Comparison of ENCODE assay signal across 1 cellular context in genomic region chr15:89809093-89809786, GRCh38.
A peak's percentile ranks its signal among the peaks of the same experiment; 100 is the strongest.
TF ChIP-seq lines count a peak whose summit lies in the region.

No MANE protein-coding gene starts in this region.

TF ChIP-seq in HepG2, 621 proteins besides CTCF, POLR2A, EP300 and RAD21 (continued from another document and continues in another):
- TF ChIP-seq ZHX2 (IDR thresholded peaks at IDR 0.05; ENCODE audit: low read depth) (no peak), ZHX2 (CRISPR knock-in tag; IDR thresholded peaks at IDR 0.05; ENCODE audit: borderline replicate concordance) (no peak), ZNF138 (CRISPR knock-in tag; IDR thresholded peaks at IDR 0.05; ENCODE audit: low read depth) (no peak), ZNF577 (CRISPR knock-in tag; IDR thresholded peaks at IDR 0.05; ENCODE audit: borderline replicate concordance, low read depth) (no peak), MAFG (CRISPR knock-in tag; IDR thresholded peaks at IDR 0.05) (no peak), GPBP1L1 (CRISPR knock-in tag; IDR thresholded peaks at IDR 0.05) (no peak), ZBTB25 (CRISPR knock-in tag; IDR thresholded peaks at IDR 0.05) (no peak), POLR2G (IDR thresholded peaks at IDR 0.05; ENCODE audit: low read depth, low read length) (peak; percentile 63), MYC (CRISPR knock-in tag; IDR thresholded peaks at IDR 0.05; ENCODE audit: borderline replicate concordance) (peak; percentile 58; the same call in 1 of the 2 replicates), CENPBD1 (CRISPR knock-in tag; IDR thresholded peaks at IDR 0.05; ENCODE audit: borderline replicate concordance, low read depth) (no peak), FOXP4 (CRISPR knock-in tag; IDR thresholded peaks at IDR 0.05) (peak; percentile 91), ZNF644 (CRISPR knock-in tag; IDR thresholded peaks at IDR 0.05; ENCODE audit: low read depth) (peak; percentile 85), MEIS1 (CRISPR knock-in tag; IDR thresholded peaks at IDR 0.05; ENCODE audit: borderline replicate concordance) (0 out of 2 replicates have a peak, but pooled peaks have one; percentile 37), SCMH1 (CRISPR knock-in tag; IDR thresholded peaks at IDR 0.05; ENCODE audit: borderline replicate concordance) (no peak), ZNF430 (CRISPR knock-in tag; IDR thresholded peaks at IDR 0.05) (peak; percentile 84; the same call in 1 of the 2 replicates), ZNF563 (CRISPR knock-in tag; IDR thresholded peaks at IDR 0.05) (0 out of 2 replicates have a peak, but pooled peaks have one; percentile 12), SAFB2 (CRISPR knock-in tag; IDR thresholded peaks at IDR 0.05; ENCODE audit: borderline replicate concordance, low read depth) (no peak), REXO4 (CRISPR knock-in tag; IDR thresholded peaks at IDR 0.05; ENCODE audit: borderline replicate concordance) (no peak), ZNF18 (CRISPR knock-in tag; IDR thresholded peaks at IDR 0.05; ENCODE audit: insufficient replicate concordance) (no peak), EEA1 (CRISPR knock-in tag; IDR thresholded peaks at IDR 0.05; ENCODE audit: borderline replicate concordance) (no peak), ZNF337 (CRISPR knock-in tag; IDR thresholded peaks at IDR 0.05; ENCODE audit: borderline replicate concordance, low read depth) (no peak), IKZF4 (CRISPR knock-in tag; IDR thresholded peaks at IDR 0.05; ENCODE audit: borderline replicate concordance, low read depth, not compliant biosample characterization) (no peak), DPF2 (CRISPR knock-in tag; IDR thresholded peaks at IDR 0.05; ENCODE audit: borderline replicate concordance, low read depth) (peak; percentile 87), ZIK1 (CRISPR knock-in tag; IDR thresholded peaks at IDR 0.05; ENCODE audit: borderline replicate concordance, low read depth) (no peak), PRDM4 (CRISPR knock-in tag; IDR thresholded peaks at IDR 0.05; ENCODE audit: borderline replicate concordance) (no peak), ATF3 (CRISPR knock-in tag; IDR thresholded peaks at IDR 0.05) (no peak), PRDM15 (CRISPR knock-in tag; IDR thresholded peaks at IDR 0.05) (no peak), ZNF546 (CRISPR knock-in tag; conservative IDR thresholded peaks at IDR 0.05) (0 out of 2 replicates have a peak, but pooled peaks have one; percentile 13), MAZ (IDR thresholded peaks at IDR 0.05; ENCODE audit: borderline replicate concordance, low read depth, low read length) (no peak), MAZ (CRISPR knock-in tag; IDR thresholded peaks at IDR 0.05; ENCODE audit: low read depth) (peak; percentile 72; the same call in 1 of the 2 replicates), MED1 (CRISPR knock-in tag; IDR thresholded peaks at IDR 0.05) (peak; percentile 93), SRSF9 (IDR thresholded peaks at IDR 0.05; ENCODE audit: borderline replicate concordance, insufficient read depth, low read depth, low read length, poor library complexity, severe bottlenecking) (no peak), ZNF557 (CRISPR knock-in tag; IDR thresholded peaks at IDR 0.05) (no peak), ZNF503 (CRISPR knock-in tag; IDR thresholded peaks at IDR 0.05) (peak; percentile 83), SP2 (CRISPR knock-in tag; IDR thresholded peaks at IDR 0.05) (no peak), ZNF670 (CRISPR knock-in tag; IDR thresholded peaks at IDR 0.05; ENCODE audit: borderline replicate concordance) (no peak), ZNF772 (CRISPR knock-in tag; IDR thresholded peaks at IDR 0.05) (peak; percentile 68), MTF2 (CRISPR knock-in tag; IDR thresholded peaks at IDR 0.05; ENCODE audit: borderline replicate concordance) (no peak)
